10 cellular contexts compared by ENCODE assay signal in genomic region chr1:234433563-234434285, GRCh38. TPM values are rescaled to one million over a fixed set of nuclear protein-coding genes. Genes with fewer than 3 reads are reported as not detected.
DNase-seq lines count a peak whose midpoint lies in the region; ATAC-seq and TF ChIP-seq lines count a peak whose summit lies in the region.
"Had no signal": no experiment of that assay in that cellular context is flagged by ENCODE, and none has a peak within 500 bp of the region (broad histone marks: within the 10 kb centered on the region; RNA-seq: fewer than 3 reads in every experiment).

No MANE protein-coding gene starts in this region.

- no peaks in the 10 kb centered on the region for H3K27me3 ChIP-seq in mesenchymal stem cell (ENCODE audit: control insufficient read depth in 1 of 2, insufficient read depth in 1 of 2, low read length in 2 of 2)
- no peaks in the 10 kb centered on the region for H3K27me3 ChIP-seq in right lobe of liver

- CTCF ChIA-PET in RWPE1 (lab: Yijun Ruan, JAX), result no interaction called here

- H4K91ac ChIP-seq in mesenchymal stem cell (ENCODE audit: low read length), result no peak overlapping the region

- H3K4me1 ChIP-seq in mesenchymal stem cell (ENCODE audit: control insufficient read depth, insufficient read depth, low read depth, low read length), result no peaks in the 10 kb centered on the region
- no peaks in the 10 kb centered on the region for H3K4me1 ChIP-seq in right lobe of liver

- peaks cover 6% of the 10 kb centered on the region for H3K79me1 ChIP-seq in mesenchymal stem cell (replicated peaks; ENCODE audit: low read length, poor library complexity, severe bottlenecking)

- H3K36me3 ChIP-seq in mesenchymal stem cell (ENCODE audit: control insufficient read depth in 1 of 2, insufficient read depth in 2 of 2, low read depth in 1 of 2, low read length in 2 of 2) (peaks cover 9 to 57% of the 10 kb centered on the region in 2 experiments), right lobe of liver (peaks cover 0 to 6% (median under 1%) of the 10 kb centered on the region in 4 donors)

- POLR2A ChIA-PET in RWPE1 (lab: Yijun Ruan, JAX; ENCODE audit: low non-redundant PET), result no interaction called here

- H2AK5ac ChIP-seq in mesenchymal stem cell (ENCODE audit: low read length, severe bottlenecking), result no peak overlapping the region

- no peak overlapping the region for H3K4ac ChIP-seq in mesenchymal stem cell (ENCODE audit: low read depth in 1 of 2, low read length in 2 of 2)

- peak; percentile 55 for DNase-seq in GM13976 (ENCODE audit: low spot score)
- peak; percentile 66 for DNase-seq in HFFc6
- peak; percentile 46 for DNase-seq in RWPE1 (ENCODE audit: low spot score)
- DNase-seq in mesenchymal stem cell, result peak; percentile 12
- no peak for DNase-seq in NCI-H1930 (lab: John Stamatoyannopoulos, UW)
- no peak for DNase-seq in right lobe of liver
- no peak for DNase-seq in anterior cingulate cortex (lab: John Stamatoyannopoulos, UW)
- DNase-seq: immature natural killer cell; NCI-H187; stimulated activated CD4-positive, alpha-beta T cell treated with anti-CD3 and anti-CD28 coated beads, Interleukin-15, amount 100 ng/mL, for 24 hours had no signal

- H3K27ac ChIP-seq in RWPE1 (no peak overlapping the region), mesenchymal stem cell (ENCODE audit: low read length, poor library complexity, severe bottlenecking) (no peak overlapping the region), right lobe of liver (no peak overlapping the region)

- H3K4me2 ChIP-seq in mesenchymal stem cell (ENCODE audit: low read length, poor library complexity, severe bottlenecking), result no peak overlapping the region

- no peak for ATAC-seq in right lobe of liver

- H3K9ac ChIP-seq in mesenchymal stem cell (ENCODE audit: low read length), result no peak overlapping the region

- no peak overlapping the region for H2BK15ac ChIP-seq in mesenchymal stem cell (ENCODE audit: low read depth, poor library complexity, severe bottlenecking)

- intact Hi-C loops in right lobe of liver (cut with DNase I), result no loop called here

- H3K23ac ChIP-seq in mesenchymal stem cell (ENCODE audit: low read length in 2 of 2), result no peak overlapping the region

- no peak overlapping the region for H3K4me3 ChIP-seq in mesenchymal stem cell (ENCODE audit: insufficient read depth in 1 of 2, low read depth in 1 of 2, low read length in 2 of 2)
- H3K4me3 ChIP-seq in right lobe of liver, result no peak overlapping the region

- no peak overlapping the region for H2BK5ac ChIP-seq in mesenchymal stem cell (ENCODE audit: low read depth, low read length, poor library complexity, severe bottlenecking)

- peaks cover 18% of the 10 kb centered on the region for H3K36me3 Mint-ChIP-seq in HFFc6 (ENCODE audit: low read depth)

- in situ Hi-C loops in GM13976 (cut with MboI; ENCODE audit: low sequenced_read_pairs, unreplicated experiment), result no loop called here

- no peak for TF ChIP-seq POLR2A in right lobe of liver (IDR thresholded peaks at IDR 0.05)

- peak overlapping the region; percentile 60 for H3K27ac Mint-ChIP-seq in HFFc6

- H4K8ac ChIP-seq in mesenchymal stem cell (ENCODE audit: low read length), result no peak overlapping the region

- H3K14ac ChIP-seq in mesenchymal stem cell (ENCODE audit: low read length in 2 of 2), result no peak overlapping the region

- H2AFZ ChIP-seq in mesenchymal stem cell (ENCODE audit: low read depth, low read length), result no peak overlapping the region

- H2BK120ac ChIP-seq in mesenchymal stem cell (ENCODE audit: low read depth, low read length), result no peak overlapping the region

- H3K9me3 ChIP-seq in mesenchymal stem cell (ENCODE audit: control insufficient read depth, low read length) (peaks cover 6% of the 10 kb centered on the region), right lobe of liver (no peaks in the 10 kb centered on the region)

- no peak overlapping the region for H3K4me3 Mint-ChIP-seq in HFFc6
- H3K4me3 Mint-ChIP-seq: immature natural killer cell had no signal

- no peak overlapping the region for H2BK12ac ChIP-seq in mesenchymal stem cell (ENCODE audit: low read length in 2 of 2)

- peaks cover 20% of the 10 kb centered on the region for H3K4me1 Mint-ChIP-seq in HFFc6 (ENCODE audit: low read depth)
- H3K4me1 Mint-ChIP-seq: immature natural killer cell had no signal

- no peaks in the 10 kb centered on the region; the same call in 1 of the 2 replicates for H3K27me3 Mint-ChIP-seq in HFFc6 (ENCODE audit: insufficient read depth)

- TF ChIP-seq CTCF in GM13976 (IDR thresholded peaks at IDR 0.05; ENCODE audit: borderline replicate concordance, control extremely low read depth, extremely low read depth, insufficient read depth, missing control alignments), result no peak
- TF ChIP-seq CTCF in HFFc6 (IDR thresholded peaks at IDR 0.05), result no peak
- TF ChIP-seq CTCF in RWPE1 (conservative IDR thresholded peaks at IDR 0.05; ENCODE audit: low read depth), result no peak
- TF ChIP-seq CTCF in right lobe of liver (IDR thresholded peaks at IDR 0.05), result no peak

- WGBS in mesenchymal stem cell, result 81% methylated on average over 1 of the region's 1 CpG
- 83% methylated on average over 1 of the region's 1 CpG for WGBS in right lobe of liver (ENCODE audit: insufficient coverage, low coverage, low lambda C conversion rate, missing lambda C conversion rate)

- no peaks in the 10 kb centered on the region for H3K9me3 Mint-ChIP-seq in HFFc6

- H3K18ac ChIP-seq in mesenchymal stem cell (ENCODE audit: low read depth in 1 of 2, low read length in 2 of 2), result no peak overlapping the region

RNA-seq across cellular contexts. Expression of gene TARBP1, which starts 45.3 kb away (rescaled TPM):
- 10 to 100 TPM in 4 of 6 experiments, 1 to 10 TPM in 2; 8.1 to 12.8 (median 11.0) TPM for total RNA-seq in HFFc6 (2021; fragmentation: NEBNext Ultra II Directional; extraction: Animal tissue kit (Norgen Biotek cat#: 25700))
- polyA plus RNA-seq in mesenchymal stem cell (2013, experiment 1 of 2), result 8.1 TPM
- polyA plus RNA-seq in mesenchymal stem cell (2013, experiment 2 of 2), result 6.9 TPM
- 10 to 100 TPM in 2 of 6 experiments, 1 to 10 TPM in 4; 7.2 to 16.7 (median 8.0) TPM for total RNA-seq in right lobe of liver

Comparison
In these comparisons a context has a peak if more than half of its experiments do, and no peak if none do; other contexts are left out.
1. DNase-seq: peak in GM13976 (single experiment), HFFc6 (single experiment), RWPE1 (single experiment) and mesenchymal stem cell (single experiment); none in NCI-H1930 (0 of 2), right lobe of liver (0 of 3) and anterior cingulate cortex (0 of 58).